In genomic region chr14:24114536-24115450, GRCh38 we compare ENCODE assay signal across 1 cellular context.
TF ChIP-seq lines count a peak whose summit lies in the region.

TSS of gene DCAF11 (plus strand) at chr14:24114777. CDS start at chr14:24115595, 818 bp downstream.
TSS of gene NRL (minus strand) at chr14:24114949. CDS start at chr14:24082848, 32,101 bp downstream.

TF ChIP-seq in HepG2, 621 proteins besides CTCF, POLR2A, EP300 and RAD21 (continued from another document and continues in another):
- peak; percentile 94 for TF ChIP-seq USF2 (IDR thresholded peaks at IDR 0.05; ENCODE audit: low read depth, low read length)
- peak; percentile 98 for TF ChIP-seq USF2 (CRISPR knock-in tag; IDR thresholded peaks at IDR 0.05; ENCODE audit: borderline replicate concordance)
- peak; percentile 83; the same call in 1 of the 2 replicates for TF ChIP-seq KDM1A (CRISPR knock-in tag; IDR thresholded peaks at IDR 0.05)
- TF ChIP-seq ZNF207 (IDR thresholded peaks at IDR 0.05; ENCODE audit: borderline replicate concordance) = no peak
- TF ChIP-seq ZNF124 (CRISPR knock-in tag; IDR thresholded peaks at IDR 0.05) = peak; percentile 16
- TF ChIP-seq SUZ12 (IDR thresholded peaks at IDR 0.05; ENCODE audit: low read depth, low read length) = no peak; the same call in 1 of the 2 replicates
- TF ChIP-seq, protein P1, sequence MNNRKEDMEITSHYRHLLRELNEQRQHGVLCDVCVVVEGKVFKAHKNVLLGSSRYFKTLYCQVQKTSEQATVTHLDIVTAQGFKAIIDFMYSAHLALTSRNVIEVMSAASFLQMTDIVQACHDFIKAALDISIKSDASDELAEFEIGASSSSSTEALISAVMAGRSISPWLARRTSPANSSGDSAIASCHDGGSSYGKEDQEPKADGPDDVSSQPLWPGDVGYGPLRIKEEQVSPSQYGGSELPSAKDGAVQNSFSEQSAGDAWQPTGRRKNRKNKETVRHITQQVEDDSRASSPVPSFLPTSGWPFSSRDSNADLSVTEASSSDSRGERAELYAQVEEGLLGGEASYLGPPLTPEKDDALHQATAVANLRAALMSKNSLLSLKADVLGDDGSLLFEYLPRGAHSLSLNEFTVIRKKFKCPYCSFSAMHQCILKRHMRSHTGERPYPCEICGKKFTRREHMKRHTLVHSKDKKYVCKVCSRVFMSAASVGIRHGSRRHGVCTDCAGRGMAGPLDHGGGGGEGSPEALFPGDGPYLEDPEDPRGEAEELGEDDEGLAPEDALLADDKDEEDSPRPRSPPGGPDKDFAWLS (CRISPR knock-in tag; IDR thresholded peaks at IDR 0.05; ENCODE audit: borderline replicate concordance) = no peak; the same call in 1 of the 2 replicates
- no peak for TF ChIP-seq PHB2 (IDR thresholded peaks at IDR 0.05; ENCODE audit: partially characterized antibody)
- TF ChIP-seq ZNF549 (CRISPR knock-in tag; IDR thresholded peaks at IDR 0.05) = no peak
- TF ChIP-seq, protein P2, sequence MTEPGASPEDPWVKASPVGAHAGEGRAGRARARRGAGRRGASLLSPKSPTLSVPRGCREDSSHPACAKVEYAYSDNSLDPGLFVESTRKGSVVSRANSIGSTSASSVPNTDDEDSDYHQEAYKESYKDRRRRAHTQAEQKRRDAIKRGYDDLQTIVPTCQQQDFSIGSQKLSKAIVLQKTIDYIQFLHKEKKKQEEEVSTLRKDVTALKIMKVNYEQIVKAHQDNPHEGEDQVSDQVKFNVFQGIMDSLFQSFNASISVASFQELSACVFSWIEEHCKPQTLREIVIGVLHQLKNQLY (CRISPR knock-in tag; IDR thresholded peaks at IDR 0.05) = peak; percentile 54
- no peak for TF ChIP-seq HMGA1 (CRISPR knock-in tag; conservative IDR thresholded peaks at IDR 0.05)
- peak; percentile 85 for TF ChIP-seq TGIF2 (CRISPR knock-in tag; IDR thresholded peaks at IDR 0.05)
- TF ChIP-seq, protein P3, sequence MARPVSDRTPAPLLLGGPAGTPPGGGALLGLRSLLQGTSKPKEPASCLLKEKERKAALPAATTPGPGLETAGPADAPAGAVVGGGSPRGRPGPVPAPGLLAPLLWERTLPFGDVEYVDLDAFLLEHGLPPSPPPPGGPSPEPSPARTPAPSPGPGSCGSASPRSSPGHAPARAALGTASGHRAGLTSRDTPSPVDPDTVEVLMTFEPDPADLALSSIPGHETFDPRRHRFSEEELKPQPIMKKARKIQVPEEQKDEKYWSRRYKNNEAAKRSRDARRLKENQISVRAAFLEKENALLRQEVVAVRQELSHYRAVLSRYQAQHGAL (CRISPR knock-in tag; IDR thresholded peaks at IDR 0.05; ENCODE audit: not compliant biosample characterization) = no peak
- no peak for TF ChIP-seq NFIB (CRISPR knock-in tag; IDR thresholded peaks at IDR 0.05; ENCODE audit: borderline replicate concordance)
- TF ChIP-seq CREB1 (IDR thresholded peaks at IDR 0.05) = peak; percentile 99
- no peak for TF ChIP-seq CREB1 (CRISPR knock-in tag; IDR thresholded peaks at IDR 0.05)
- TF ChIP-seq CEBPG (CRISPR knock-in tag; IDR thresholded peaks at IDR 0.05) = peak; percentile 87
- peak; percentile 10 to 29; a peak in 2 of 4 replicates for TF ChIP-seq MAFK (conservative IDR thresholded peaks at IDR 0.05 in 1 of 2, IDR thresholded peaks at IDR 0.05 in 1 of 2; ENCODE audit: low read length in 2 of 2)
- no peak for TF ChIP-seq TCF7L2 (IDR thresholded peaks at IDR 0.05; ENCODE audit: low read depth, low read length)
- peak; percentile 95 for TF ChIP-seq BRF2 (CRISPR knock-in tag; IDR thresholded peaks at IDR 0.05)
- peak; percentile 99 for TF ChIP-seq CSRNP1 (CRISPR knock-in tag; IDR thresholded peaks at IDR 0.05)
- TF ChIP-seq ZNF34 (CRISPR knock-in tag; IDR thresholded peaks at IDR 0.05; ENCODE audit: borderline replicate concordance) = 0 out of 2 replicates have a peak, but pooled peaks have one; percentile 79
- peak; percentile 37; the same call in 1 of the 2 replicates for TF ChIP-seq JUND (CRISPR knock-in tag; IDR thresholded peaks at IDR 0.05)
- peak; percentile 99 for TF ChIP-seq KDM4B (CRISPR knock-in tag; IDR thresholded peaks at IDR 0.05)
- peak; percentile 89; the same call in 1 of the 2 replicates for TF ChIP-seq MIXL1 (CRISPR knock-in tag; IDR thresholded peaks at IDR 0.05)
- TF ChIP-seq KAT7 (CRISPR knock-in tag; IDR thresholded peaks at IDR 0.05; ENCODE audit: borderline replicate concordance) = 0 out of 2 replicates have a peak, but pooled peaks have one; percentile 54
- peak; percentile 64; the same call in 1 of the 2 replicates for TF ChIP-seq ZNF24 (IDR thresholded peaks at IDR 0.05)
- TF ChIP-seq ZNF839 (CRISPR knock-in tag; IDR thresholded peaks at IDR 0.05; ENCODE audit: borderline replicate concordance) = peak; percentile 95
- peak; percentile 91 for TF ChIP-seq ZNF782 (CRISPR knock-in tag; IDR thresholded peaks at IDR 0.05; ENCODE audit: borderline replicate concordance)
- no peak for TF ChIP-seq MLXIP (CRISPR knock-in tag; IDR thresholded peaks at IDR 0.05; ENCODE audit: borderline replicate concordance)
- peak; percentile 93 for TF ChIP-seq NFYB (CRISPR knock-in tag; IDR thresholded peaks at IDR 0.05)
- peak; percentile 99 for TF ChIP-seq BORCS8-MEF2B (CRISPR knock-in tag; IDR thresholded peaks at IDR 0.05)
- TF ChIP-seq ZNF629 (CRISPR knock-in tag; conservative IDR thresholded peaks at IDR 0.05) = 0 out of 2 replicates have a peak, but pooled peaks have one; percentile 38
- TF ChIP-seq, protein P4, sequence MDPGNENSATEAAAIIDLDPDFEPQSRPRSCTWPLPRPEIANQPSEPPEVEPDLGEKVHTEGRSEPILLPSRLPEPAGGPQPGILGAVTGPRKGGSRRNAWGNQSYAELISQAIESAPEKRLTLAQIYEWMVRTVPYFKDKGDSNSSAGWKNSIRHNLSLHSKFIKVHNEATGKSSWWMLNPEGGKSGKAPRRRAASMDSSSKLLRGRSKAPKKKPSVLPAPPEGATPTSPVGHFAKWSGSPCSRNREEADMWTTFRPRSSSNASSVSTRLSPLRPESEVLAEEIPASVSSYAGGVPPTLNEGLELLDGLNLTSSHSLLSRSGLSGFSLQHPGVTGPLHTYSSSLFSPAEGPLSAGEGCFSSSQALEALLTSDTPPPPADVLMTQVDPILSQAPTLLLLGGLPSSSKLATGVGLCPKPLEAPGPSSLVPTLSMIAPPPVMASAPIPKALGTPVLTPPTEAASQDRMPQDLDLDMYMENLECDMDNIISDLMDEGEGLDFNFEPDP (CRISPR knock-in tag; conservative IDR thresholded peaks at IDR 0.05) = no peak
- TF ChIP-seq ZNF615 (CRISPR knock-in tag; IDR thresholded peaks at IDR 0.05; ENCODE audit: borderline replicate concordance) = no peak
- peak; percentile 96; the same call in 1 of the 2 replicates for TF ChIP-seq ZBTB7A (CRISPR knock-in tag; IDR thresholded peaks at IDR 0.05)
- no peak for TF ChIP-seq ZNF33A (CRISPR knock-in tag; IDR thresholded peaks at IDR 0.05; ENCODE audit: borderline replicate concordance)
- TF ChIP-seq RFXANK (CRISPR knock-in tag; IDR thresholded peaks at IDR 0.05) = peak; percentile 95; the same call in 1 of the 2 replicates
